ENCODE assay signal across 10 cellular contexts in genomic region chr17:66791337-66791736, GRCh38. TPM values are rescaled to one million over a fixed set of nuclear protein-coding genes. Genes with fewer than 3 reads are reported as not detected.
DNase-seq lines count a peak whose midpoint lies in the region.
"Had no signal": no experiment of that assay in that cellular context is flagged by ENCODE, and none has a peak within 500 bp of the region (broad histone marks: within the 10 kb centered on the region; RNA-seq: fewer than 3 reads in every experiment).

No MANE protein-coding gene starts in this region.

- H3K27ac ChIP-seq in caudate nucleus (ENCODE audit: low read depth, low read length) = peak overlapping the region; percentile 58
- H3K27ac ChIP-seq: epithelial cell of prostate had no signal

- DNase-seq in GDM1 (lab: John Stamatoyannopoulos, UW) (peak; percentile 43), NCI-H510A (lab: John Stamatoyannopoulos, UW) (peak; percentile 24), caudate nucleus (lab: John Stamatoyannopoulos, UW) (peak in 21 of 61 donors; percentile 6 to 54 (median 26)), nucleus accumbens (lab: John Stamatoyannopoulos, UW) (peak in 33 of 56 donors; percentile 6 to 66 (median 25)), mesenteric fat pad (ENCODE audit: low spot score) (no peak), cortex of kidney (lab: John Stamatoyannopoulos, UW) (no peak), NAMALWA (ENCODE audit: low spot score) (no peak)
- DNase-seq: SK-N-SH; stimulated activated naive CD4-positive, alpha-beta T cell treated with Interleukin-2 at 50 U/mL for 16 hours had no signal

RNA-seq across cellular contexts. Expression of gene CACNG5, which starts 43.6 kb away (rescaled TPM):
- total RNA-seq in mesenteric fat pad = not detected

Comparison
In these comparisons a context has a peak if more than half of its experiments do, and no peak if none do; other contexts are left out.
1. DNase-seq: peak in GDM1 (single experiment), NCI-H510A (single experiment) and nucleus accumbens (33 of 56); none in mesenteric fat pad (single experiment), cortex of kidney (single experiment) and NAMALWA (single experiment).